ENCODE assay signal across 32 cellular contexts in genomic region chr2:17959356-17959755, GRCh38.
"Had no signal": no experiment of that assay in that cellular context is flagged by ENCODE, and none has a peak within 500 bp of the region (broad histone marks: within the 10 kb centered on the region; RNA-seq: fewer than 3 reads in every experiment).

No MANE protein-coding gene starts in this region.

- H3K4me1 ChIP-seq: ascending aorta, breast epithelium, colonic mucosa, gastroesophageal sphincter, heart right ventricle had no signal

- H3K27me3 Mint-ChIP-seq: activated CD4-positive, alpha-beta memory T cell treated with anti-CD3 and anti-CD28 coated beads, Interleukin-2, amount 10 ng/mL, durations not matched to agents 7 days and 5 days; activated CD4-positive, alpha-beta T cell treated with anti-CD3 and anti-CD28 coated beads, Interleukin-2, amount 10 ng/mL, durations not matched to agents 7 days and 5 days; activated naive CD4-positive, alpha-beta T cell treated with anti-CD3 and anti-CD28 coated beads, Interleukin-2, amount 10 ng/mL, durations not matched to agents 7 days and 5 days; activated naive CD8-positive, alpha-beta T cell treated with anti-CD3 and anti-CD28 coated beads, Interleukin-2, amount 10 ng/mL, durations not matched to agents 7 days and 5 days; activated T-cell treated with anti-CD3 and anti-CD28 coated beads, Interleukin-2, amount 50 U/mL, for 24 hours had no signal

- H3K9me3 ChIP-seq: ascending aorta, breast epithelium, colonic mucosa, esophagus squamous epithelium, gastroesophageal sphincter, heart right ventricle had no signal

- H3K4me3 ChIP-seq: ascending aorta, breast epithelium, cardiac muscle cell, colonic mucosa, esophagus squamous epithelium, gastroesophageal sphincter, heart right ventricle had no signal

- H3K36me3 ChIP-seq: ascending aorta, breast epithelium, cardiac muscle cell, colonic mucosa, esophagus squamous epithelium, gastroesophageal sphincter, heart right ventricle had no signal

- H3K4me1 Mint-ChIP-seq: activated CD4-positive, alpha-beta memory T cell treated with anti-CD3 and anti-CD28 coated beads, Interleukin-2, amount 10 ng/mL, durations not matched to agents 7 days and 5 days; activated CD4-positive, alpha-beta T cell treated with anti-CD3 and anti-CD28 coated beads, Interleukin-2, amount 10 ng/mL, durations not matched to agents 7 days and 5 days; activated naive CD4-positive, alpha-beta T cell treated with anti-CD3 and anti-CD28 coated beads, Interleukin-2, amount 10 ng/mL, durations not matched to agents 7 days and 5 days; activated naive CD8-positive, alpha-beta T cell treated with anti-CD3 and anti-CD28 coated beads, Interleukin-2, amount 10 ng/mL, durations not matched to agents 7 days and 5 days had no signal

- FAIRE-seq: endometrium, endothelial cell of umbilical vein had no signal

- H3K9me3 Mint-ChIP-seq: activated CD4-positive, alpha-beta T cell treated with anti-CD3 and anti-CD28 coated beads, Interleukin-2, amount 10 ng/mL, durations not matched to agents 7 days and 5 days; activated naive CD8-positive, alpha-beta T cell treated with anti-CD3 and anti-CD28 coated beads, Interleukin-2, amount 10 ng/mL, durations not matched to agents 7 days and 5 days; activated T-cell treated with anti-CD3 and anti-CD28 coated beads, Interleukin-2, amount 50 U/mL, for 24 hours; brain; T-helper 1 cell treated with Interleukin-12 subunit alpha and Interleukin-12 subunit beta and Interleukin-4 antibody, amounts not matched to agents 30 μg/mL and 1 μg/mL, for 36 hours; T-helper 2 cell treated with Interferon-gamma antibody and Interleukin-4, amounts not matched to agents 5 μg/mL and 100 μg/mL, for 36 hours had no signal

- H3K27ac Mint-ChIP-seq: activated CD4-positive, alpha-beta memory T cell treated with anti-CD3 and anti-CD28 coated beads, Interleukin-2, amount 10 ng/mL, durations not matched to agents 7 days and 5 days; activated CD4-positive, alpha-beta T cell treated with anti-CD3 and anti-CD28 coated beads, Interleukin-2, amount 10 ng/mL, durations not matched to agents 7 days and 5 days; activated naive CD4-positive, alpha-beta T cell treated with anti-CD3 and anti-CD28 coated beads, Interleukin-2, amount 10 ng/mL, durations not matched to agents 7 days and 5 days; activated naive CD4-positive, alpha-beta T cell treated with anti-CD3 and anti-CD28 coated beads, Interleukin-2, amount 50 U/mL, for 72 hours; activated naive CD8-positive, alpha-beta T cell treated with anti-CD3 and anti-CD28 coated beads, Interleukin-2, amount 10 ng/mL, durations not matched to agents 7 days and 5 days; activated T-cell treated with anti-CD3 and anti-CD28 coated beads, Interleukin-2, amount 50 U/mL, for 24 hours; activated T-cell treated with anti-CD3 and anti-CD28 coated beads, Interleukin-2, amount 50 U/mL, for 72 hours; brain; T-helper 1 cell treated with Interleukin-12 subunit alpha and Interleukin-12 subunit beta and Interleukin-4 antibody, amounts not matched to agents 30 μg/mL and 1 μg/mL, for 36 hours; T-helper 2 cell treated with Interferon-gamma antibody and Interleukin-4, amounts not matched to agents 5 μg/mL and 100 μg/mL, for 36 hours had no signal

- H3K4me3 Mint-ChIP-seq: activated CD4-positive, alpha-beta memory T cell treated with anti-CD3 and anti-CD28 coated beads, Interleukin-2, amount 10 ng/mL, durations not matched to agents 7 days and 5 days; activated CD4-positive, alpha-beta T cell treated with anti-CD3 and anti-CD28 coated beads, Interleukin-2, amount 10 ng/mL, durations not matched to agents 7 days and 5 days; activated naive CD4-positive, alpha-beta T cell treated with anti-CD3 and anti-CD28 coated beads, Interleukin-2, amount 10 ng/mL, durations not matched to agents 7 days and 5 days; activated naive CD8-positive, alpha-beta T cell treated with anti-CD3 and anti-CD28 coated beads, Interleukin-2, amount 10 ng/mL, durations not matched to agents 7 days and 5 days; activated T-cell treated with anti-CD3 and anti-CD28 coated beads, Interleukin-2, amount 50 U/mL, for 24 hours; activated T-cell treated with anti-CD3 and anti-CD28 coated beads, Interleukin-2, amount 50 U/mL, for 72 hours; brain; T-helper 1 cell treated with Interleukin-12 subunit alpha and Interleukin-12 subunit beta and Interleukin-4 antibody, amounts not matched to agents 30 μg/mL and 1 μg/mL, for 36 hours; T-helper 2 cell treated with Interferon-gamma antibody and Interleukin-4, amounts not matched to agents 5 μg/mL and 100 μg/mL, for 36 hours had no signal

- H3K36me3 Mint-ChIP-seq: activated naive CD4-positive, alpha-beta T cell treated with anti-CD3 and anti-CD28 coated beads, Interleukin-2, amount 10 ng/mL, durations not matched to agents 7 days and 5 days; activated naive CD4-positive, alpha-beta T cell treated with anti-CD3 and anti-CD28 coated beads, Interleukin-2, amount 50 U/mL, for 72 hours; activated naive CD8-positive, alpha-beta T cell treated with anti-CD3 and anti-CD28 coated beads, Interleukin-2, amount 10 ng/mL, durations not matched to agents 7 days and 5 days; brain had no signal

- DNase-seq: activated CD4-positive, alpha-beta memory T cell treated with anti-CD3 and anti-CD28 coated beads, Interleukin-2, amount 10 ng/mL, durations not matched to agents 7 days and 5 days; activated CD4-positive, alpha-beta T cell treated with anti-CD3 and anti-CD28 coated beads for 1 hour; activated CD4-positive, alpha-beta T cell treated with anti-CD3 and anti-CD28 coated beads for 4 hours; activated CD4-positive, alpha-beta T cell treated with anti-CD3 and anti-CD28 coated beads, Interleukin-2, amount 10 ng/mL, durations not matched to agents 7 days and 5 days; activated CD4-positive, alpha-beta T cell treated with anti-CD3 and anti-CD28 coated beads, Interleukin-2, amount 50 U/mL, for 4 hours; activated CD8-positive, alpha-beta memory T cell treated with anti-CD3 and anti-CD28 coated beads, Interleukin-2, amount 50 U/mL, for 48 hours; activated gamma-delta T cell; activated naive CD4-positive, alpha-beta T cell; activated naive CD4-positive, alpha-beta T cell treated with anti-CD3 and anti-CD28 coated beads, Interleukin-2, amount 10 ng/mL, durations not matched to agents 7 days and 5 days; activated naive CD8-positive, alpha-beta T cell treated with anti-CD3 and anti-CD28 coated beads, Interleukin-2, amount 10 ng/mL, durations not matched to agents 7 days and 5 days; activated T-cell treated with anti-CD3 and anti-CD28 coated beads for 4 hours; activated T-cell treated with anti-CD3 and anti-CD28 coated beads, Interleukin-2, amount 50 U/mL, for 24 hours; activated T-cell treated with anti-CD3 and anti-CD28 coated beads, Interleukin-2, amount 50 U/mL, for 72 hours; central memory CD4-positive, alpha-beta T cell; cerebellar nuclear complex; colonic mucosa; effector CD8-positive, alpha-beta T cell; esophagus squamous epithelium; foreskin melanocyte; heart right ventricle; T1000 had no signal

- H3K27ac ChIP-seq: ascending aorta, breast epithelium, cardiac muscle cell, colonic mucosa, epithelial cell of prostate, esophagus squamous epithelium, gastroesophageal sphincter, heart right ventricle had no signal

- H3K27me3 ChIP-seq: ascending aorta, breast epithelium, cardiac muscle cell, colonic mucosa, esophagus squamous epithelium, gastroesophageal sphincter had no signal

- ATAC-seq: activated naive CD4-positive, alpha-beta T cell treated with anti-CD3 and anti-CD28 coated beads, Interleukin-2, amount 50 U/mL, for 72 hours; activated T-cell treated with anti-CD3 and anti-CD28 coated beads, Interleukin-2, amount 50 U/mL, for 72 hours; heart right ventricle had no signal
